ENCODE assay signal across 20 cellular contexts in genomic region chr6:40287296-40287820, GRCh38.
"Had no signal": no experiment of that assay in that cellular context is flagged by ENCODE, and none has a peak within 500 bp of the region (broad histone marks: within the 10 kb centered on the region; RNA-seq: fewer than 3 reads in every experiment).

No MANE protein-coding gene starts in this region.

- H3K36me3 ChIP-seq: gastroesophageal sphincter, neutrophil, ovary, prostate gland, right atrium auricular region, thyroid gland had no signal

- H3K9me3 ChIP-seq: gastroesophageal sphincter, neutrophil, ovary, prostate gland, right atrium auricular region, thyroid gland had no signal

- H3K36me3 Mint-ChIP-seq: memory B cell had no signal

- ATAC-seq: activated naive CD8-positive, alpha-beta T cell treated with anti-CD3 and anti-CD28 coated beads, Interleukin-2, amount 50 U/mL, for 24 hours; gastroesophageal sphincter had no signal

- H3K27ac Mint-ChIP-seq: activated CD4-positive, alpha-beta memory T cell treated with anti-CD3 and anti-CD28 coated beads, Interleukin-2, amount 10 ng/mL, durations not matched to agents 7 days and 5 days; activated naive CD8-positive, alpha-beta T cell treated with anti-CD3 and anti-CD28 coated beads, Interleukin-2, amount 50 U/mL, for 24 hours; memory B cell; nephron; stimulated activated naive CD8-positive, alpha-beta T cell treated with anti-CD3 and anti-CD28 coated beads, Interleukin-15, Interleukin-2, amounts not matched to agents 100 ng/mL and 50 ng/mL, for 24 hours had no signal

- DNase-seq: activated CD4-positive, alpha-beta memory T cell treated with anti-CD3 and anti-CD28 coated beads, Interleukin-2, amount 10 ng/mL, durations not matched to agents 7 days and 5 days; activated CD4-positive, alpha-beta T cell treated with anti-CD3 and anti-CD28 coated beads for 4 hours; activated CD4-positive, CD25-positive, alpha-beta regulatory T cell; activated effector memory CD4-positive, alpha-beta T cell treated with anti-CD3 and anti-CD28 coated beads, Interleukin-2, amount 50 U/mL, for 16 hours; activated naive CD4-positive, alpha-beta T cell treated with anti-CD3 and anti-CD28 coated beads, Interleukin-2, amount 50 U/mL, for 16 hours; activated naive CD8-positive, alpha-beta T cell treated with anti-CD3 and anti-CD28 coated beads, Interleukin-2, amount 50 U/mL, for 24 hours; head of caudate nucleus; hypothalamus; ovary; stimulated activated CD4-positive, alpha-beta T cell treated with anti-CD3 and anti-CD28 coated beads, Interleukin-1b, Interleukin-23, amount 100 ng/mL, for 48 hours; substantia nigra; T-helper 9 cell; thyroid gland had no signal

- H3K4me1 Mint-ChIP-seq: activated CD4-positive, alpha-beta memory T cell treated with anti-CD3 and anti-CD28 coated beads, Interleukin-2, amount 10 ng/mL, durations not matched to agents 7 days and 5 days; activated naive CD8-positive, alpha-beta T cell treated with anti-CD3 and anti-CD28 coated beads, Interleukin-2, amount 50 U/mL, for 24 hours; memory B cell; nephron had no signal

- H3K4me3 Mint-ChIP-seq: activated CD4-positive, alpha-beta memory T cell treated with anti-CD3 and anti-CD28 coated beads, Interleukin-2, amount 10 ng/mL, durations not matched to agents 7 days and 5 days; activated naive CD8-positive, alpha-beta T cell treated with anti-CD3 and anti-CD28 coated beads, Interleukin-2, amount 50 U/mL, for 24 hours; memory B cell; nephron; stimulated activated naive CD8-positive, alpha-beta T cell treated with anti-CD3 and anti-CD28 coated beads, Interleukin-15, Interleukin-2, amounts not matched to agents 100 ng/mL and 50 ng/mL, for 24 hours had no signal

- H3K27ac ChIP-seq: gastroesophageal sphincter, neutrophil, ovary, prostate gland, right atrium auricular region, thyroid gland had no signal

- H3K9me3 Mint-ChIP-seq: activated CD4-positive, alpha-beta memory T cell treated with anti-CD3 and anti-CD28 coated beads, Interleukin-2, amount 10 ng/mL, durations not matched to agents 7 days and 5 days; activated naive CD8-positive, alpha-beta T cell treated with anti-CD3 and anti-CD28 coated beads, Interleukin-2, amount 50 U/mL, for 24 hours; memory B cell; nephron; stimulated activated naive CD8-positive, alpha-beta T cell treated with anti-CD3 and anti-CD28 coated beads, Interleukin-15, Interleukin-2, amounts not matched to agents 100 ng/mL and 50 ng/mL, for 24 hours had no signal

- H3K4me1 ChIP-seq: gastroesophageal sphincter, prostate gland, right atrium auricular region, thyroid gland had no signal

- H3K4me3 ChIP-seq: gastroesophageal sphincter, ovary, prostate gland, right atrium auricular region, thyroid gland had no signal

- H3K27me3 ChIP-seq: ovary, thyroid gland had no signal
